2 cellular contexts compared by ENCODE assay signal in genomic region chr11:68002943-68003845, GRCh38.
TF ChIP-seq lines count a peak whose summit lies in the region.

No MANE protein-coding gene starts in this region.

TF ChIP-seq in A549, 52 proteins besides CTCF, POLR2A, EP300 and RAD21:
- TF ChIP-seq TP53 (CRISPR knock-in tag; IDR thresholded peaks at IDR 0.05): no peak
- no peak for TF ChIP-seq EHMT2 (IDR thresholded peaks at IDR 0.05; ENCODE audit: low read depth)

TF ChIP-seq in HepG2, 621 proteins besides CTCF, POLR2A, EP300 and RAD21 (continues in another document):
- TF ChIP-seq RFXANK (CRISPR knock-in tag; IDR thresholded peaks at IDR 0.05) (no peak), HDAC6 (IDR thresholded peaks at IDR 0.05; ENCODE audit: low read depth, low read length) (no peak), HDAC1 (CRISPR knock-in tag; IDR thresholded peaks at IDR 0.05) (peak; percentile 53; the same call in 1 of the 2 replicates), MTA1 (CRISPR knock-in tag; IDR thresholded peaks at IDR 0.05; ENCODE audit: borderline replicate concordance) (peak; percentile 29; the same call in 1 of the 2 replicates), CENPX (CRISPR knock-in tag; IDR thresholded peaks at IDR 0.05) (no peak), ATRX (CRISPR knock-in tag; IDR thresholded peaks at IDR 0.05; ENCODE audit: borderline replicate concordance) (no peak), ZIK1 (CRISPR knock-in tag; IDR thresholded peaks at IDR 0.05; ENCODE audit: borderline replicate concordance, low read depth) (no peak; the same call in 1 of the 2 replicates), ZNF547 (CRISPR knock-in tag; IDR thresholded peaks at IDR 0.05) (no peak), ZNF629 (CRISPR knock-in tag; conservative IDR thresholded peaks at IDR 0.05) (no peak), EHMT2 (IDR thresholded peaks at IDR 0.05; ENCODE audit: borderline replicate concordance, low read depth, low read length) (no peak), SNRNP70 (IDR thresholded peaks at IDR 0.05; ENCODE audit: low read depth, low read length) (no peak), ZNF576 (CRISPR knock-in tag; IDR thresholded peaks at IDR 0.05) (no peak), ZSCAN9 (CRISPR knock-in tag; IDR thresholded peaks at IDR 0.05; ENCODE audit: borderline replicate concordance) (no peak), IKZF1 (IDR thresholded peaks at IDR 0.05) (no peak), MEF2D (CRISPR knock-in tag; IDR thresholded peaks at IDR 0.05) (no peak), FOXO4 (CRISPR knock-in tag; conservative IDR thresholded peaks at IDR 0.05) (no peak), SIN3A (IDR thresholded peaks at IDR 0.05; ENCODE audit: borderline replicate concordance, low read depth, low read length) (no peak), FOXA1 (IDR thresholded peaks at IDR 0.05) (no peak), FOXA1 (CRISPR knock-in tag; IDR thresholded peaks at IDR 0.05) (no peak), HMGXB3 (CRISPR knock-in tag; IDR thresholded peaks at IDR 0.05; ENCODE audit: borderline replicate concordance) (no peak), ZNF383 (CRISPR knock-in tag; IDR thresholded peaks at IDR 0.05; ENCODE audit: borderline replicate concordance) (no peak), GFI1 (CRISPR knock-in tag; IDR thresholded peaks at IDR 0.05; ENCODE audit: borderline replicate concordance) (no peak), TOPORS (CRISPR knock-in tag; IDR thresholded peaks at IDR 0.05) (0 out of 2 replicates have a peak, but pooled peaks have one; percentile 2), SP140L (CRISPR knock-in tag; IDR thresholded peaks at IDR 0.05; ENCODE audit: borderline replicate concordance) (no peak), HES4 (CRISPR knock-in tag; IDR thresholded peaks at IDR 0.05; ENCODE audit: borderline replicate concordance) (0 out of 2 replicates have a peak, but pooled peaks have one; percentile 29), U2AF1 (optimal IDR thresholded peaks at IDR 0.05; ENCODE audit: low read depth, low read length) (no peak), ZBTB1 (CRISPR knock-in tag; IDR thresholded peaks at IDR 0.05; ENCODE audit: borderline replicate concordance) (no peak), WIZ (CRISPR knock-in tag; IDR thresholded peaks at IDR 0.05) (no peak), GABPB1 (CRISPR knock-in tag; IDR thresholded peaks at IDR 0.05) (no peak), ZNF180 (CRISPR knock-in tag; IDR thresholded peaks at IDR 0.05; ENCODE audit: borderline replicate concordance, low read depth) (no peak), ZNF510 (CRISPR knock-in tag; IDR thresholded peaks at IDR 0.05; ENCODE audit: low read depth) (no peak), ZBTB38 (CRISPR knock-in tag; IDR thresholded peaks at IDR 0.05) (peak; percentile 100), HNRNPL (IDR thresholded peaks at IDR 0.05; ENCODE audit: low read depth, low read length) (0 out of 2 replicates have a peak, but pooled peaks have one; percentile 28), ARID4A (CRISPR knock-in tag; IDR thresholded peaks at IDR 0.05; ENCODE audit: borderline replicate concordance) (peak; percentile 35; the same call in 1 of the 2 replicates), IRX3 (CRISPR knock-in tag; IDR thresholded peaks at IDR 0.05; ENCODE audit: borderline replicate concordance, low read depth) (no peak), NFAT5 (CRISPR knock-in tag; IDR thresholded peaks at IDR 0.05) (no peak), ISX (CRISPR knock-in tag; conservative IDR thresholded peaks at IDR 0.05) (no peak), ZNF572 (CRISPR knock-in tag; IDR thresholded peaks at IDR 0.05) (no peak), ARNT2 (CRISPR knock-in tag; IDR thresholded peaks at IDR 0.05; ENCODE audit: low read depth) (peak; percentile 1; the same call in 1 of the 2 replicates), ZNF749 (CRISPR knock-in tag; IDR thresholded peaks at IDR 0.05; ENCODE audit: borderline replicate concordance) (peak; percentile 52; the same call in 1 of the 2 replicates), CHCHD3 (CRISPR knock-in tag; IDR thresholded peaks at IDR 0.05) (no peak), ZFP90 (CRISPR knock-in tag; IDR thresholded peaks at IDR 0.05; ENCODE audit: borderline replicate concordance) (no peak), TFAP4 (IDR thresholded peaks at IDR 0.05; ENCODE audit: borderline replicate concordance, low read depth) (no peak), ZNF549 (CRISPR knock-in tag; IDR thresholded peaks at IDR 0.05) (no peak), ARID2 (CRISPR knock-in tag; IDR thresholded peaks at IDR 0.05; ENCODE audit: borderline replicate concordance) (no peak), RARA (CRISPR knock-in tag; IDR thresholded peaks at IDR 0.05) (no peak), NONO (IDR thresholded peaks at IDR 0.05) (no peak), NONO (CRISPR knock-in tag; conservative IDR thresholded peaks at IDR 0.05) (no peak), DR1 (CRISPR knock-in tag; IDR thresholded peaks at IDR 0.05) (no peak), CREB3 (CRISPR knock-in tag; IDR thresholded peaks at IDR 0.05) (no peak), DRAP1 (CRISPR knock-in tag; IDR thresholded peaks at IDR 0.05) (no peak), ATF7-NPFF (CRISPR knock-in tag; IDR thresholded peaks at IDR 0.05; ENCODE audit: low read depth) (no peak; the same call in 1 of the 2 replicates), HOXA3 (CRISPR knock-in tag; IDR thresholded peaks at IDR 0.05) (peak; percentile 23; the same call in 1 of the 2 replicates), DMAP1 (CRISPR knock-in tag; IDR thresholded peaks at IDR 0.05) (no peak), SPEN (CRISPR knock-in tag; IDR thresholded peaks at IDR 0.05; ENCODE audit: low read depth) (no peak)
